ENCODE assay signal across 9 cellular contexts in the genomic region with DNA sequence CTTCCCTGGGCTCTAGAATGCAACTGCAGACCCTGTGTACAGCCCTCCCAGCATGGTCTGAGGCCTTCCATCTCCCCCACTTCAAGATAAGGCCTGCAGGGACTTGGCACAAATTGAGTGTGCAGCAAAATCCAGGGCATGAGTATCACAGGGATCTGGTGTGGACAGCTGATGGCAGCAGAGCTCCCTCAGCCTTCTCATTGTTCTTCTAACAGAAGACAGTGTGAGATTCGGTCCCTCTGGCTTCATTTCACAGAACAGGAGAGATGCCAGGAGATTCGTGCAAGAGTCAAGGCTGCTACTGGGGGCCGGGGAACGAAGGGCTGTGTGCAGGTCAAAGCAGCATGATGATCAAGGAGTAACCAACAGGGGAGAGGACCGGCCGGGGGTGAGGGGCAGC.
DNase-seq lines count a peak whose midpoint lies in the region; ATAC-seq and TF ChIP-seq lines count a peak whose summit lies in the region.
"Had no signal": no experiment of that assay in that cellular context is flagged by ENCODE, and none has a peak within 500 bp of the region (broad histone marks: within the 10 kb centered on the region; RNA-seq: fewer than 3 reads in every experiment).

No MANE protein-coding gene starts in this region.

- H3K27me3 ChIP-seq in BJ (ENCODE audit: control insufficient read depth, insufficient read depth, low read length), result no peaks in the 10 kb centered on the region

- CTCF ChIA-PET in BJ (lab: Yijun Ruan, JAX), result interaction anchor here (0.6 to 1.6 kb wide), 5 partner anchors 11 to 474 kb away, joined by 3 to 5 read pairs (median 5); no protein-coding TSS in a partner anchor

- TF ChIP-seq CTCF in BJ (IDR thresholded peaks at IDR 0.05; ENCODE audit: insufficient read depth, low read depth, low read length) (peak; percentile 57), choroid plexus epithelial cell (conservative IDR thresholded peaks at IDR 0.05; ENCODE audit: low read depth, low read length) (peak; percentile 88)

- H3K4me3 ChIP-seq in BJ (ENCODE audit: low read depth, low read length) (no peak overlapping the region), choroid plexus epithelial cell (ENCODE audit: low read depth, low read length) (no peak overlapping the region)
- H3K4me3 ChIP-seq: coronary artery had no signal

- intact Hi-C loops in posterior vena cava (cut with DNase I), result loop anchor here (5.0 to 10.0 kb wide), 3 partner anchors 436 to 474 kb away; no protein-coding TSS in a partner anchor

- no peak for ATAC-seq in GM21717 (IDR thresholded peaks at IDR 0.05; ENCODE audit: unreplicated experiment)
- ATAC-seq in HG03039 (IDR thresholded peaks at IDR 0.05; ENCODE audit: unreplicated experiment), result no peak
- no peak for ATAC-seq in GM18870 (IDR thresholded peaks at IDR 0.05; ENCODE audit: unreplicated experiment)

- H3K36me3 ChIP-seq in BJ (ENCODE audit: control insufficient read depth, insufficient read depth, low read length), result peaks cover 13% of the 10 kb centered on the region

- DNase-seq in BJ (ENCODE audit: low read depth) (no peak), HT-29 (ENCODE audit: low spot score) (peak; percentile 31), choroid plexus epithelial cell (ENCODE audit: low read depth) (peak; percentile 83), lung microvascular endothelial cell (ENCODE audit: low read depth in 2 of 2) (peak; percentile 16 to 26), posterior vena cava (ENCODE audit: low spot score) (no peak)

- POLR2A ChIA-PET in BJ (lab: Charles Lee), result no interaction called here

Comparison
In these comparisons a context has a peak if more than half of its experiments do, and no peak if none do; other contexts are left out.
1. DNase-seq: peak in HT-29 (single experiment), choroid plexus epithelial cell (single experiment) and lung microvascular endothelial cell (2 of 2); none in BJ (single experiment) and posterior vena cava (single experiment).